ENCODE assay signal across 8 cellular contexts in the genomic region with DNA sequence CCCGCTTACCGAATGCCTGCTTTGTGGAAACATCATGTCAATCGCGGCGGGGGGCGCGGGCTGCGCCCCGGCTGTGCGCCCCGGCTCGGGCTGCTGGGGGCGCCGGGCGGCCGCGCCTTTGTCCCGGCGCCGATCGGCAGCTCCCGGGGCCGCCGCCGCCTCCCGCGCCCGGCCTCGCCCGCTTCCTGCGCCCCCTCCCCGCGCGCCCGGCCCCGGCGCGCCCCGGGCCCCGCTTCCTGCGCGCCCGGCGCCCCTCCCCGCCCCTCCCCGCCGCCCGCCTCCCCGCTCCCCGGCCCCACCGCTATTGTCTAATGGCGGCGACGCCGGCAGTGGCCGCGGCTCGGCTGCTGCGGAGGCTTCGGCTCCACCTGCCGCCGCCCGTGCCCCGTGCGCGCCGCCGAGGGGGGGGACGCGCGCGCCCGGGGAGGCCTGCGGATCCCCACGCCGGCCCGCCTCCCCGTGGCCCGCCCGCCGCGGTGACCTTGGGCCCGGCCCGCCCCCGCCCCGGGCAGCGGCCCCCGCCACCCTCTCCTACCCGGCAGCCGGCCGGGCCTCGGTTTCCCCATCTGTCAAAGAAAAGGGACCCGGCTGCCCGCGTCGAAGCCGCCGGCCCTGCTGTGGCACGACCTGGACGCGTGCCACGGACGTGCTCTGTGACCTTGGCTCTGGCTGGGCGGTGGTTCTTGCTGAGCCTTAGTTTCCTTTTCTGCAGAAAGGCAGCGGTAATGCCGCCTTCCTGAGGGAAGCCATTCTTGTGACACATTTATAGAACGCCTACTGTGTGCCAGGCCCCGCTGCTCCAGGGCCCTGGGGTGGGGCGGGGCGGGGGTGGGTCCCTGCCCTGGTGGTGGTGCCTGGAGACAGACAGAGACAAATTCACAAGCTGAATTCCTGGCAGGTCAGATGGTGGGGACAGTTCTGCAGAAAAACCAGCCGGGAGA. TPM values are rescaled to one million over a fixed set of nuclear protein-coding genes. Genes with fewer than 3 reads are reported as not detected.
A peak's percentile ranks its signal among the peaks of the same experiment; 100 is the strongest.
DNase-seq lines count a peak whose midpoint lies in the region; ATAC-seq and TF ChIP-seq lines count a peak whose summit lies in the region.

TSS of gene TLE5 (minus strand) at position 331 of the 941 bp plus-strand sequence. CDS start at position 36, 295 bp downstream.

- in situ Hi-C loops in Panc1 (cut with HindIII; ENCODE audit: low pct_unique_long_range_greater_than_20kb, low sequenced_read_pairs), result no loop called here

- ATAC-seq in Panc1 (peak; percentile 80), gastroesophageal sphincter (peak; percentile 81), GM21367 (IDR thresholded peaks at IDR 0.05; ENCODE audit: unreplicated experiment) (no peak)

- H3K27ac ChIP-seq in BLaER1 (peak within 1 kb of the TSS; percentile 94), Panc1 (ENCODE audit: low read length) (peak within 1 kb of the TSS; percentile 83; the same call in 1 of the 2 replicates), gastroesophageal sphincter (peak within 1 kb of the TSS; percentile 86 to 99 (median 98)), thyroid gland (peak within 1 kb of the TSS; percentile 97 to 99 (median 99))

- H4K20me1 ChIP-seq in BLaER1, result peaks cover 38% of the 10 kb centered on the region

- DNase-seq in HFFc6, result no peak
- no peak for DNase-seq in Panc1 (ENCODE audit: low read depth, low spot score)
- DNase-seq in activated gamma-delta T cell treated with Interleukin-2 at 50 U/mL for 16 hours, result peak; percentile 72
- no peak for DNase-seq in occipital lobe (lab: John Stamatoyannopoulos, UW)
- DNase-seq in thyroid gland, result peak; percentile 69 to 72

- H3K27me3 Mint-ChIP-seq in HFFc6 (ENCODE audit: insufficient read depth), result peaks cover 2% of the 10 kb centered on the region; the same call in 1 of the 2 replicates

- TF ChIP-seq POLR2A in gastroesophageal sphincter (IDR thresholded peaks at IDR 0.05) (peak in 1 of 2 donors; percentile 29), thyroid gland (IDR thresholded peaks at IDR 0.05) (peak in 1 of 2 donors; percentile 66)

- peaks cover 83% of the 10 kb centered on the region for H3K4me1 ChIP-seq in BLaER1
- H3K4me1 ChIP-seq in Panc1 (ENCODE audit: control insufficient read depth, insufficient read depth, low read length), result peaks cover 16% of the 10 kb centered on the region
- peaks cover 0 to 51% (median 16%) of the 10 kb centered on the region in 3 donors for H3K4me1 ChIP-seq in gastroesophageal sphincter
- H3K4me1 ChIP-seq in thyroid gland, result peaks cover 38 to 67% of the 10 kb centered on the region in 2 donors

- H3K4me1 Mint-ChIP-seq in HFFc6 (ENCODE audit: low read depth), result peaks cover 6% of the 10 kb centered on the region; the same call in 1 of the 2 replicates

- peak within 1 kb of the TSS; percentile 83 for H3K4me3 Mint-ChIP-seq in HFFc6

- peaks cover 26% of the 10 kb centered on the region for H3K36me3 ChIP-seq in BLaER1
- H3K36me3 ChIP-seq in Panc1 (ENCODE audit: control insufficient read depth, insufficient read depth, low read length), result no peaks in the 10 kb centered on the region
- peaks cover 0 to 26% of the 10 kb centered on the region in 2 donors for H3K36me3 ChIP-seq in gastroesophageal sphincter
- peaks cover 14 to 16% of the 10 kb centered on the region in 2 donors for H3K36me3 ChIP-seq in thyroid gland

- H3K36me3 Mint-ChIP-seq in HFFc6 (ENCODE audit: low read depth), result peaks cover 10% of the 10 kb centered on the region; the same call in 1 of the 2 replicates

- WGBS in gastroesophageal sphincter (ENCODE audit: low coverage in 1 of 2), 2 donors, result 9 to 10% methylated on average over 1 of the region's 111 CpGs
- 11 to 20% methylated on average over 4 to 5 of the region's 111 CpGs for WGBS in thyroid gland, 2 donors

- H3K9me3 ChIP-seq in BLaER1, result no peaks in the 10 kb centered on the region
- no peaks in the 10 kb centered on the region for H3K9me3 ChIP-seq in Panc1 (ENCODE audit: control insufficient read depth, insufficient read depth, low read depth, low read length)
- no peaks in the 10 kb centered on the region for H3K9me3 ChIP-seq in gastroesophageal sphincter
- H3K9me3 ChIP-seq in thyroid gland, result no peaks in the 10 kb centered on the region

- CTCF ChIA-PET in Panc1 (lab: Charles Lee), result no interaction called here

- POLR2A ChIA-PET in Panc1 (lab: Charles Lee), result interaction anchor here (0.6 kb wide), 1 partner anchor 823 kb away, joined by 19 read pairs; no protein-coding TSS in a partner anchor

- H3K27me3 ChIP-seq in BLaER1 (no peaks in the 10 kb centered on the region), Panc1 (ENCODE audit: control insufficient read depth, insufficient read depth, low read length) (no peaks in the 10 kb centered on the region), gastroesophageal sphincter (no peaks in the 10 kb centered on the region), thyroid gland (no peaks in the 10 kb centered on the region)

- TF ChIP-seq EP300 in gastroesophageal sphincter (IDR thresholded peaks at IDR 0.05), result no peak

- H3K27ac Mint-ChIP-seq in HFFc6, result peak within 1 kb of the TSS; percentile 72

- H3K4me2 ChIP-seq in BLaER1, result peak within 1 kb of the TSS; percentile 91

- BruUV-seq in Panc1 (replicated peaks; lab: Mats Ljungman, UMichigan), result no TSS peak

- peak within 1 kb of the TSS; percentile 83 for H3K4me3 ChIP-seq in BLaER1
- H3K4me3 ChIP-seq in Panc1 (ENCODE audit: low read depth in 2 of 2, low read length in 2 of 2), result peak within 1 kb of the TSS; percentile 64 to 66
- H3K4me3 ChIP-seq in gastroesophageal sphincter, result peak within 1 kb of the TSS; percentile 68 to 79
- peak within 1 kb of the TSS; percentile 12 to 83 (median 79) for H3K4me3 ChIP-seq in thyroid gland (replicated peaks in 1 of 3)

- peak within 1 kb of the TSS; percentile 91 for H3K9ac ChIP-seq in BLaER1

- H3K9me3 Mint-ChIP-seq in HFFc6, result no peaks in the 10 kb centered on the region

- intact Hi-C loops in Panc1 (cut with micrococcal nuclease; ENCODE audit: unreplicated experiment), result no loop called here
- intact Hi-C loops in thyroid gland (cut with DNase I), result no loop called here

- TF ChIP-seq CTCF in HFFc6 (IDR thresholded peaks at IDR 0.05) (no peak), Panc1 (IDR thresholded peaks at IDR 0.05) (no peak), gastroesophageal sphincter (IDR thresholded peaks at IDR 0.05) (no peak), thyroid gland (IDR thresholded peaks at IDR 0.05) (peak in 1 of 6 experiments; percentile 4)

RNA-seq across cellular contexts. Expression of gene TLE5, which starts in this region (rescaled TPM):
- 100 to 1,000 TPM; 332 to 383 (median 356) TPM for total RNA-seq in HFFc6 (2021; fragmentation: NEBNext Ultra II Directional; extraction: Animal tissue kit (Norgen Biotek cat#: 25700))
- 287 TPM for total RNA-seq in Panc1 (2021; ENCODE audit: unreplicated experiment)
- polyA plus RNA-seq in Panc1 (2012; ENCODE audit: insufficient read length), result 828 TPM
- total RNA-seq in gastroesophageal sphincter, result 100 to 1,000 TPM; 502 to 905 (median 558) TPM
- total RNA-seq in occipital lobe, result 95.8 TPM
- total RNA-seq in thyroid gland, result 100 to 1,000 TPM; 398 to 892 (median 498) TPM

Comparison
In these comparisons a context has a peak if more than half of its experiments do, and no peak if none do; other contexts are left out.
1. DNase-seq: peak in activated gamma-delta T cell treated with Interleukin-2 at 50 U/mL for 16 hours (single experiment) and thyroid gland (2 of 2); none in HFFc6 (single experiment), Panc1 (single experiment) and occipital lobe (single experiment).
2. Peak in every context shown above with its lines, with median percentiles within 50 percentile points of each other: H3K27ac ChIP-seq and H3K4me3 ChIP-seq.